Comparison of ENCODE assay signal across 1 cellular context in the genomic region with DNA sequence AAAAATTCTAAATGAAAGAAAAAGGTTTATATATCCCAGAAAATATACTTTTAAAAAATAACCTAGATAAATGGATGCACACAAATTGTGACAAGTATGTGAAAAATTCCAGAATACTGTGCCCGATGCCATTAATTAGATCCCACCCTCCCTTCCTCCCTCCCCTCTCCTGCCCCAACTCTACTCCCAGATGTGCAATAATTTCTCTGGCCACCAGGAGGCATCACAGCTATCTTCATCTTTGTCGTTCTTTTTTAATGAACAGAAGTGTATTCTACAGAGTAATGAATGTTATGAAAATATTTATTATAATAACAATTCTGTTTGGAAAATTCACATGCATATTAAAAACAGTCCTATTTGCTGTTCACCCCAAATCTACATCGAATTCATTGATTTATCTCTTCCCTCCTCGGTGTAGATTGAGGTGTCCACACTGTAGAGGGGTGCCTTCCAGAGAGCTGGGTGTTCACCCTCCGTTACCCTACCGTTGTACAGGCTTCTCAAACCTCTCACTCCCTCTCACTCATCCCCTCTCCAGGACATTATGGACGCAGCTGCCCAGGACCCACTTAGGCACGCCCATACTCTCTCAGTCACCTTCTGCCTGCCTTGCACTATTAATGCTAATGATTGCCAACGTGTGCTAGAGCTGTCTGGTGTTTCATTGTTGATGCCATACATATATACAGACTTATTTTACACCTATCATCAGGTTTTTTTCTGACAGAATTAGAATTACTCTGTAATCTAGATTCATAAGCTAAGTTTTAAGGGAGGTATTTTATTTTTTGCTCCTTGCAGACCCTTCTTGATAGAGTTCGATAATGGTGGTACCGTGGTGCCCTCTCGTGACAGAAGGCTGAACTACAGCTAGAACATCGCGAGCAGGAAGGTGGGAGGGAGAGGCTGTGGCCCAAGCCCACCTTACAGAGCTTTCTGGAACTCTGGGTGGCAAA.
TF ChIP-seq lines count a peak whose summit lies in the region.

No MANE protein-coding gene starts in this region.

TF ChIP-seq in endothelial cell of umbilical vein, 7 proteins besides CTCF, POLR2A, EP300 and RAD21:
- TF ChIP-seq POLR2AphosphoS5 (IDR thresholded peaks at IDR 0.05; ENCODE audit: insufficient read depth, low read depth, low read length), result no peak
TF ChIP-seq in endothelial cell of umbilical vein: peak in this region for 0.
